17 cellular contexts compared by ENCODE assay signal in the genomic region with DNA sequence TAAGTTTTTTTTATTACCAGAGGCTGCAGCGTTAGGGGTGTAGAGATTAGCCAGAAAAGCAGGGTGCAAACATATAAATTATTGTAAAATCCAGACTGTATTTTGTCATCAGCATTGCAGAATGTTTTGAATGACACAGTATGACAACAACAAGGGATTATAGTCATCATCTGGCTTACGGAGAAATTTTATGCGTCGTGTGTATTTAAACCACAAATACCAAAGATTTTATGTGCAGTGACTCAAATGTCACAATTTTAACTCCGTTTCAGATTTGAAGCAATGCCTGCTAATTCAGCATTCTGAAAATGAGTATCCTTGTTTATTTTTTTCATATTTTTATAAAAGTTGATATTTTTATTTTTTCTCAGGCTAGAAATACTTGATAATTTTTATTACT. TPM values are rescaled to one million over a fixed set of nuclear protein-coding genes. Genes with fewer than 3 reads are reported as not detected.
A peak's percentile ranks its signal among the peaks of the same experiment; 100 is the strongest.
DNase-seq lines count a peak whose midpoint lies in the region; ATAC-seq and TF ChIP-seq lines count a peak whose summit lies in the region.
"Had no signal": no experiment of that assay in that cellular context is flagged by ENCODE, and none has a peak within 500 bp of the region (broad histone marks: within the 10 kb centered on the region; RNA-seq: fewer than 3 reads in every experiment).

No MANE protein-coding gene starts in this region.

- H3K4me1 ChIP-seq in skeletal muscle satellite cell (ENCODE audit: control insufficient read depth, insufficient read depth, low read length), result peaks cover 18% of the 10 kb centered on the region
- H3K4me1 ChIP-seq: parathyroid adenoma had no signal

- no peaks in the 10 kb centered on the region for H3K36me3 ChIP-seq in skeletal muscle satellite cell (ENCODE audit: insufficient read depth, low read length)
- H3K36me3 ChIP-seq: heart left ventricle, lower lobe of right lung had no signal

- H3K4me2 ChIP-seq in skeletal muscle satellite cell (ENCODE audit: low read length), result peak overlapping the region; percentile 23

- DNase-seq in GM04504 (ENCODE audit: low read depth), result peak; percentile 57
- peak; percentile 56 for DNase-seq in RKO (ENCODE audit: low spot score)
- DNase-seq in fibroblast of mammary gland (ENCODE audit: low read depth), result peak; percentile 67
- DNase-seq in pons (ENCODE audit: low spot score), result no peak
- DNase-seq in stimulated activated CD4-positive, alpha-beta T cell treated with anti-CD3 and anti-CD28 coated beads, Interleukin-2, amount 100 ng/mL, for 24 hours, result no peak
- DNase-seq in epidermal melanocyte (ENCODE audit: insufficient read length, low spot score), result no peak
- DNase-seq: activated CD4-positive, alpha-beta T cell treated with anti-CD3 and anti-CD28 coated beads, Interleukin-2, amount 10 ng/mL, durations not matched to agents 7 days and 5 days; aorta; C1 segment of cervical spinal cord; DMS 273 treated with DMSO at 0.1 percent for 48 hours; heart left ventricle; lower lobe of right lung; NCI-H2081; stimulated activated CD4-positive, alpha-beta T cell treated with anti-CD3 and anti-CD28 coated beads, Interleukin-4, amount 100 ng/mL, for 4 hours had no signal

- no peak overlapping the region for H3K4me3 ChIP-seq in fibroblast of mammary gland (ENCODE audit: control insufficient read depth, low read depth, low read length)
- H3K4me3 ChIP-seq in skeletal muscle satellite cell (ENCODE audit: low read length), result no peak overlapping the region
- H3K4me3 ChIP-seq: heart left ventricle, lower lobe of right lung had no signal

- no peak for TF ChIP-seq CTCF in fibroblast of mammary gland (conservative IDR thresholded peaks at IDR 0.05; ENCODE audit: control insufficient read depth, insufficient read depth, low read depth, low read length)

- no peak for ATAC-seq in HG03354 (IDR thresholded peaks at IDR 0.05; ENCODE audit: poor library complexity, severe bottlenecking, unreplicated experiment)
- ATAC-seq: heart left ventricle, lower lobe of right lung had no signal

- no peaks in the 10 kb centered on the region for H3K27me3 ChIP-seq in skeletal muscle satellite cell (ENCODE audit: control insufficient read depth, insufficient read depth, low read length)
- H3K27me3 ChIP-seq: heart left ventricle had no signal

- H3K9me3 ChIP-seq in skeletal muscle satellite cell (replicated peaks; ENCODE audit: low read length), result no peaks in the 10 kb centered on the region
- H3K9me3 ChIP-seq: heart left ventricle, lower lobe of right lung had no signal

- H3K9ac ChIP-seq in skeletal muscle satellite cell (ENCODE audit: low read depth, low read length), result no peak overlapping the region
- H3K9ac ChIP-seq: parathyroid adenoma had no signal

RNA-seq across cellular contexts. Expression of gene TMX3, which starts 19.4 kb away (rescaled TPM):
- 66.0 and 71.7 TPM in 2 replicates for total RNA-seq in skeletal muscle satellite cell (2012; rRNA removed)

Comparison
In these comparisons a context has a peak if more than half of its experiments do, and no peak if none do; other contexts are left out.
1. DNase-seq: peak in GM04504 (single experiment), RKO (single experiment) and fibroblast of mammary gland (single experiment); none in pons (single experiment), stimulated activated CD4-positive, alpha-beta T cell treated with anti-CD3 and anti-CD28 coated beads, Interleukin-2, amount 100 ng/mL, for 24 hours (0 of 2) and epidermal melanocyte (single experiment).